ENCODE assay signal across 8 cellular contexts in the genomic region with DNA sequence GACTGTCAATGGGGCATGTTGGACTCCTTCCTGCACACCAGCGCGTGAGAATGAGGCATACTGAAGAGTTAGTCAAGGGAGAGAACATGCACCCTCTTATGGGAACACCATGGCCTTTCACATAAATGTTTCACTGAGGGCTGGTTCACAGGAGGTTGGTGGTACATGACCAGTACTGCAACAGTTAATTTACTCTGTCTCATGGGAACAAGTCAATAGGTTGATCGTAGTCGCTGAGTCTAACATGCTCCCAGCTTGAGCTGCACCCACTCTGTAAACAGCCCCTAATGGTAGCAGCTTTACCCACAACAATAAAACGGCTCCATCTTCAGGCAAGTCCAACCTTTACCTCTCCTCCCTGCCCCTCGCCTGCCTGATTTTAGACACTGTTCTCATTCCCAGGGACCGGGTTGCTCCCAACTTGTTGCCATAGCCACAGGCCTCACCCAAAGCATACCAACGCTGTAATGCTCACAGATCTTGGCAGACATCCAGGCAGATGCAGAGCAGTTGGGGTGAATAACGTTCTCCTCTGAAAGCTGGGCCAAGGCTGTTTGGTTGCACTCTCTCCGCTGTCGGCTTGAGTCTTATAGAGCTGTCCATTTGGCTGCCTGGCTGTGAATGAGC.
DNase-seq lines count a peak whose midpoint lies in the region; ATAC-seq and TF ChIP-seq lines count a peak whose summit lies in the region.

No MANE protein-coding gene starts in this region.

- H3K27ac Mint-ChIP-seq in activated T-helper 1 cell treated with anti-CD3 and anti-CD28 coated beads, Interleukin-12 subunit alpha, Interleukin-12 subunit beta, Interleukin-2, Interleukin-4 antibody, amounts not matched to agents 30 ng/mL and 10 ng/mL and 1 ng/mL, durations not matched to agents 14 hours and 24 hours and 36 hours = no peak overlapping the region
- H3K27ac Mint-ChIP-seq in CD8-positive, alpha-beta T cell = no peak overlapping the region

- H3K9me3 ChIP-seq in stomach = no peaks in the 10 kb centered on the region
- no peaks in the 10 kb centered on the region for H3K9me3 ChIP-seq in CD8-positive, alpha-beta T cell (ENCODE audit: low read length)

- CTCF ChIA-PET in CD8-positive, alpha-beta T cell (lab: Charles Lee) = interaction anchor here (1.1 to 1.5 kb wide), 2 partner anchors 18 to 25 kb away, joined by 3 read pairs; no protein-coding TSS in a partner anchor

- no peaks in the 10 kb centered on the region for H3K36me3 ChIP-seq in stomach
- no peaks in the 10 kb centered on the region for H3K36me3 ChIP-seq in CD8-positive, alpha-beta T cell (ENCODE audit: insufficient read depth, low read length)

- peak overlapping the region; percentile 34 to 69 (median 52) for H3K27ac ChIP-seq in stomach
- no peak overlapping the region for H3K27ac ChIP-seq in CD8-positive, alpha-beta T cell (ENCODE audit: low read depth, low read length)

- peaks cover 30% of the 10 kb centered on the region for H3K27me3 Mint-ChIP-seq in activated T-helper 1 cell treated with anti-CD3 and anti-CD28 coated beads, Interleukin-12 subunit alpha, Interleukin-12 subunit beta, Interleukin-2, Interleukin-4 antibody, amounts not matched to agents 30 ng/mL and 10 ng/mL and 1 ng/mL, durations not matched to agents 14 hours and 24 hours and 36 hours (ENCODE audit: insufficient read depth)
- H3K27me3 Mint-ChIP-seq in CD8-positive, alpha-beta T cell (ENCODE audit: low read depth) = peaks cover 6% of the 10 kb centered on the region

- POLR2A ChIA-PET in CD8-positive, alpha-beta T cell (lab: Charles Lee) = no interaction called here

- intact Hi-C loops in stomach (cut with DNase I; ENCODE audit: low total_unique reads) = no loop called here
- intact Hi-C loops in activated T-helper 1 cell treated with anti-CD3 and anti-CD28 coated beads, Interleukin-12 subunit alpha, Interleukin-12 subunit beta, Interleukin-2, Interleukin-4 antibody, amounts not matched to agents 30 ng/mL and 10 ng/mL and 1 ng/mL, durations not matched to agents 14 hours and 24 hours and 36 hours (cut with micrococcal nuclease) = no loop called here
- intact Hi-C loops in CD8-positive, alpha-beta T cell (cut with DNase I, micrococcal nuclease) = no loop called here

- peak; percentile 86 for DNase-seq in DMS153 treated with DMSO at 0.1 percent for 48 hours (lab: John Stamatoyannopoulos, UW; ENCODE audit: unreplicated experiment)
- peak; percentile 84 to 86 for DNase-seq in NCI-H187 (lab: John Stamatoyannopoulos, UW)
- DNase-seq in astrocyte of the hippocampus (ENCODE audit: low read depth, low spot score) = peak; percentile 95
- peak; percentile 56 for DNase-seq in inferior parietal cortex (ENCODE audit: extremely low spot score)
- DNase-seq in stomach = peak; percentile 86
- no peak for DNase-seq in activated T-helper 1 cell treated with anti-CD3 and anti-CD28 coated beads, Interleukin-12 subunit alpha, Interleukin-12 subunit beta, Interleukin-2, Interleukin-4 antibody, amounts not matched to agents 30 ng/mL and 10 ng/mL and 1 ng/mL, durations not matched to agents 14 hours and 24 hours and 36 hours (ENCODE audit: low spot score)
- no peak for DNase-seq in CD8-positive, alpha-beta T cell

- ATAC-seq in HG03432 (IDR thresholded peaks at IDR 0.05; ENCODE audit: unreplicated experiment) = no peak
- no peak for ATAC-seq in CD8-positive, alpha-beta T cell

- TF ChIP-seq POLR2A in stomach (IDR thresholded peaks at IDR 0.05) = no peak

- TF ChIP-seq CTCF in stomach (IDR thresholded peaks at IDR 0.05) = peak in 2 of 7 experiments; percentile 8
- TF ChIP-seq CTCF in CD8-positive, alpha-beta T cell (IDR thresholded peaks at IDR 0.05) = no peak

- H3K4me1 ChIP-seq in stomach = peaks cover 32 to 60% (median 43%) of the 10 kb centered on the region in 4 donors
- no peaks in the 10 kb centered on the region for H3K4me1 ChIP-seq in CD8-positive, alpha-beta T cell (ENCODE audit: insufficient read depth, low read length)

- H3K36me3 Mint-ChIP-seq in activated T-helper 1 cell treated with anti-CD3 and anti-CD28 coated beads, Interleukin-12 subunit alpha, Interleukin-12 subunit beta, Interleukin-2, Interleukin-4 antibody, amounts not matched to agents 30 ng/mL and 10 ng/mL and 1 ng/mL, durations not matched to agents 14 hours and 24 hours and 36 hours (ENCODE audit: low read depth) = no peaks in the 10 kb centered on the region
- no peaks in the 10 kb centered on the region for H3K36me3 Mint-ChIP-seq in CD8-positive, alpha-beta T cell

- no peak overlapping the region for H3K4me3 Mint-ChIP-seq in activated T-helper 1 cell treated with anti-CD3 and anti-CD28 coated beads, Interleukin-12 subunit alpha, Interleukin-12 subunit beta, Interleukin-2, Interleukin-4 antibody, amounts not matched to agents 30 ng/mL and 10 ng/mL and 1 ng/mL, durations not matched to agents 14 hours and 24 hours and 36 hours
- no peak overlapping the region for H3K4me3 Mint-ChIP-seq in CD8-positive, alpha-beta T cell

- 20 to 24% (median 21%) methylated on average over 11 of the region's 11 CpGs for WGBS in stomach, 5 donors

- H3K4me1 Mint-ChIP-seq in activated T-helper 1 cell treated with anti-CD3 and anti-CD28 coated beads, Interleukin-12 subunit alpha, Interleukin-12 subunit beta, Interleukin-2, Interleukin-4 antibody, amounts not matched to agents 30 ng/mL and 10 ng/mL and 1 ng/mL, durations not matched to agents 14 hours and 24 hours and 36 hours (ENCODE audit: low read depth) = peaks cover 32% of the 10 kb centered on the region
- peaks cover 7% of the 10 kb centered on the region for H3K4me1 Mint-ChIP-seq in CD8-positive, alpha-beta T cell (ENCODE audit: low read depth)

- no peaks in the 10 kb centered on the region for H3K9me3 Mint-ChIP-seq in activated T-helper 1 cell treated with anti-CD3 and anti-CD28 coated beads, Interleukin-12 subunit alpha, Interleukin-12 subunit beta, Interleukin-2, Interleukin-4 antibody, amounts not matched to agents 30 ng/mL and 10 ng/mL and 1 ng/mL, durations not matched to agents 14 hours and 24 hours and 36 hours
- H3K9me3 Mint-ChIP-seq in CD8-positive, alpha-beta T cell = no peaks in the 10 kb centered on the region

- H3K27me3 ChIP-seq in stomach = no peaks in the 10 kb centered on the region
- no peaks in the 10 kb centered on the region for H3K27me3 ChIP-seq in CD8-positive, alpha-beta T cell (ENCODE audit: insufficient read depth, low read length)

- no peak for TF ChIP-seq EP300 in stomach (IDR thresholded peaks at IDR 0.05)

- H3K4me3 ChIP-seq in stomach = no peak overlapping the region
- no peak overlapping the region for H3K4me3 ChIP-seq in CD8-positive, alpha-beta T cell (ENCODE audit: low read depth, low read length)

Comparison
In these comparisons a context has a peak if more than half of its experiments do, and no peak if none do; other contexts are left out.
1. DNase-seq: peak in DMS153 treated with DMSO at 0.1 percent for 48 hours (single experiment), NCI-H187 (2 of 2), astrocyte of the hippocampus (single experiment), inferior parietal cortex (single experiment) and stomach (single experiment); none in activated T-helper 1 cell treated with anti-CD3 and anti-CD28 coated beads, Interleukin-12 subunit alpha, Interleukin-12 subunit beta, Interleukin-2, Interleukin-4 antibody, amounts not matched to agents 30 ng/mL and 10 ng/mL and 1 ng/mL, durations not matched to agents 14 hours and 24 hours and 36 hours (single experiment) and CD8-positive, alpha-beta T cell (0 of 7).